Comparison of ENCODE assay signal across 9 cellular contexts in genomic region chr3:37308247-37308646, GRCh38.
DNase-seq lines count a peak whose midpoint lies in the region; ATAC-seq and TF ChIP-seq lines count a peak whose summit lies in the region.
"Had no signal": no experiment of that assay in that cellular context is flagged by ENCODE, and none has a peak within 500 bp of the region (broad histone marks: within the 10 kb centered on the region; RNA-seq: fewer than 3 reads in every experiment).

No MANE protein-coding gene starts in this region.

- no TSS peak for BruUV-seq in PC-9 (replicated peaks; lab: Mats Ljungman, UMichigan)

- H3K4me1 ChIP-seq in heart right ventricle: peaks cover 0 to 37% (median 18%) of the 10 kb centered on the region in 9 donors
- H3K4me1 ChIP-seq in PC-9 (replicated peaks; ENCODE audit: insufficient read depth): no peaks in the 10 kb centered on the region
- peaks cover 6% of the 10 kb centered on the region for H3K4me1 ChIP-seq in upper lobe of right lung

- H3K36me3 ChIP-seq in heart right ventricle: peaks cover 0 to 43% (median 0%) of the 10 kb centered on the region in 9 donors
- H3K36me3 ChIP-seq in PC-9 (ENCODE audit: low read depth): peaks cover 4% of the 10 kb centered on the region; the same call in 1 of the 2 replicates
- peaks cover 18% of the 10 kb centered on the region for H3K36me3 ChIP-seq in upper lobe of right lung

- no peaks in the 10 kb centered on the region for H3K79me2 ChIP-seq in PC-9 (ENCODE audit: low read depth)

- 63 to 65% methylated on average over 2 of the region's 2 CpGs for WGBS in heart right ventricle, 2 donors

- H3K27me3 ChIP-seq in heart right ventricle (no peaks in the 10 kb centered on the region), PC-9 (ENCODE audit: insufficient read depth, low read depth) (no peaks in the 10 kb centered on the region), upper lobe of right lung (no peaks in the 10 kb centered on the region)

- H3F3A ChIP-seq in PC-9 (ENCODE audit: insufficient read depth, low read depth): peaks cover 22% of the 10 kb centered on the region; the same call in 1 of the 2 replicates

- no peaks in the 10 kb centered on the region for H3K9me2 ChIP-seq in PC-9 (ENCODE audit: insufficient read depth)

- no peak overlapping the region for H2AFZ ChIP-seq in PC-9

- no peak for ATAC-seq in heart right ventricle
- ATAC-seq in Right ventricle myocardium superior (ENCODE audit: poor library complexity): no peak
- ATAC-seq in upper lobe of right lung: no peak
- ATAC-seq: Panc1 had no signal

- CTCF ChIA-PET in PC-9 (lab: Charles Lee): interaction anchor here (0.5 to 0.8 kb wide), 4 partner anchors 12 to 1278 kb away, joined by 3 to 11 read pairs (median 4); no protein-coding TSS in a partner anchor

- POLR2A ChIA-PET in PC-9 (lab: Charles Lee; ENCODE audit: unreplicated experiment): no interaction called here

- H4K20me1 ChIP-seq in PC-9 (ENCODE audit: insufficient read depth): peaks cover 33% of the 10 kb centered on the region

- no peaks in the 10 kb centered on the region for H3K9me3 ChIP-seq in heart right ventricle
- H3K9me3 ChIP-seq in PC-9 (ENCODE audit: insufficient read depth, low read depth): no peaks in the 10 kb centered on the region
- H3K9me3 ChIP-seq in upper lobe of right lung: no peaks in the 10 kb centered on the region

- TF ChIP-seq CTCF in heart right ventricle (IDR thresholded peaks at IDR 0.05) (peak in 6 of 9 donors; percentile 25 to 49 (median 36)), PC-9 (conservative IDR thresholded peaks at IDR 0.05) (peak; percentile 52; the same call in 1 of the 2 replicates), fibroblast of villous mesenchyme (IDR thresholded peaks at IDR 0.05; ENCODE audit: insufficient read depth, low read depth, low read length) (peak; percentile 29), upper lobe of right lung (IDR thresholded peaks at IDR 0.05) (peak; percentile 42)

- H3K4me2 ChIP-seq in PC-9: no peak overlapping the region

- H3K4me3 ChIP-seq in heart right ventricle: no peak overlapping the region
- H3K4me3 ChIP-seq in PC-9: no peak overlapping the region
- no peak overlapping the region for H3K4me3 ChIP-seq in fibroblast of villous mesenchyme (ENCODE audit: low read depth, low read length)
- H3K4me3 ChIP-seq in upper lobe of right lung: no peak overlapping the region

- intact Hi-C loops in heart right ventricle (cut with DNase I): no loop called here
- intact Hi-C loops in Right ventricle myocardium superior (cut with DNase I): no loop called here
- intact Hi-C loops in PC-9 (cut with micrococcal nuclease; ENCODE audit: unreplicated experiment): loop anchor here (5.0 kb wide), 1 partner anchor 474 kb away; no protein-coding TSS in a partner anchor
- intact Hi-C loops in upper lobe of right lung (cut with DNase I): no loop called here

- DNase-seq in heart right ventricle: no peak
- DNase-seq in Right ventricle myocardium superior: no peak
- DNase-seq in PC-9: no peak
- DNase-seq in fibroblast of villous mesenchyme (ENCODE audit: low read depth): peak; percentile 28
- DNase-seq in upper lobe of right lung: no peak
- no peak for DNase-seq in DMS153 (lab: John Stamatoyannopoulos, UW)
- DNase-seq in hypothalamus (lab: John Stamatoyannopoulos, UW): no peak
- DNase-seq in mesenteric fat pad (ENCODE audit: low spot score): no peak

- H3K27ac ChIP-seq in heart right ventricle: no peak overlapping the region
- no peak overlapping the region for H3K27ac ChIP-seq in PC-9
- H3K27ac ChIP-seq in upper lobe of right lung: no peak overlapping the region
